ENCODE assay signal across 1 cellular context in genomic region chr1:22041505-22041904, GRCh38.
TF ChIP-seq lines count a peak whose summit lies in the region.

No MANE protein-coding gene starts in this region.

TF ChIP-seq in GM12878, 131 proteins besides CTCF, POLR2A, EP300 and RAD21:
- TF ChIP-seq CBX5 (IDR thresholded peaks at IDR 0.05; ENCODE audit: low read depth) (no peak), FOXM1 (IDR thresholded peaks at IDR 0.05; ENCODE audit: low read depth, low read length) (no peak)
